Comparison of ENCODE assay signal across 7 cellular contexts in genomic region chr12:55746147-55746912, GRCh38. TPM values are rescaled to one million over a fixed set of nuclear protein-coding genes. Genes with fewer than 3 reads are reported as not detected.
DNase-seq lines count a peak whose midpoint lies in the region; ATAC-seq, FAIRE-seq and TF ChIP-seq lines count a peak whose summit lies in the region.
"Had no signal": no experiment of that assay in that cellular context is flagged by ENCODE, and none has a peak within 500 bp of the region (broad histone marks: within the 10 kb centered on the region; RNA-seq: fewer than 3 reads in every experiment).

No MANE protein-coding gene starts in this region.

- H3K27me3 ChIP-seq in astrocyte (ENCODE audit: insufficient read depth, low read length) (no peaks in the 10 kb centered on the region), ovary (no peaks in the 10 kb centered on the region)

- WGBS in ovary, 3 donors, result 29 to 38% (median 29%) methylated on average over 4 of the region's 4 CpGs

- H3K27me3 Mint-ChIP-seq in astrocyte (ENCODE audit: low read depth, unreplicated experiment), result no peaks in the 10 kb centered on the region

- TF ChIP-seq CTCF in astrocyte (IDR thresholded peaks at IDR 0.05; ENCODE audit: insufficient read depth, low read depth, low read length) (no peak), ovary (IDR thresholded peaks at IDR 0.05) (no peak)

- H3K4me2 ChIP-seq in astrocyte (ENCODE audit: low read length), result peak overlapping the region; percentile 44

- peak overlapping the region; percentile 88 for H3K27ac Mint-ChIP-seq in astrocyte (ENCODE audit: unreplicated experiment)

- no peak overlapping the region for H2AFZ ChIP-seq in astrocyte (ENCODE audit: low read depth, low read length)

- no peak overlapping the region for H3K27ac ChIP-seq in astrocyte (ENCODE audit: low read depth, low read length)
- peak overlapping the region; percentile 3 to 57 for H3K27ac ChIP-seq in ovary

- peak overlapping the region; percentile 79 for H3K4me3 Mint-ChIP-seq in astrocyte (ENCODE audit: unreplicated experiment)

- no peak overlapping the region for H3K9ac ChIP-seq in astrocyte (ENCODE audit: low read length)

- H3K36me3 ChIP-seq in astrocyte (ENCODE audit: insufficient read depth, low read length) (peaks cover 4% of the 10 kb centered on the region), ovary (no peaks in the 10 kb centered on the region)

- H3K9me3 ChIP-seq in astrocyte (ENCODE audit: insufficient read depth, low read depth, low read length), result no peaks in the 10 kb centered on the region
- no peaks in the 10 kb centered on the region for H3K9me3 ChIP-seq in ovary

- DNase-seq in NCI-H2227 treated with DMSO at 0.1 percent for 48 hours (lab: John Stamatoyannopoulos, UW) (peak; percentile 21), NCI-H2227 (lab: John Stamatoyannopoulos, UW; ENCODE audit: unreplicated experiment) (no peak), astrocyte (ENCODE audit: low read depth) (peak; percentile 34), ovary (no peak), NCI-H2196 (lab: John Stamatoyannopoulos, UW; ENCODE audit: unreplicated experiment) (no peak)

- no peak for TF ChIP-seq POLR2A in ovary (IDR thresholded peaks at IDR 0.05)

- H4K20me1 ChIP-seq in astrocyte (ENCODE audit: insufficient read depth, low read length), result peaks cover 41% of the 10 kb centered on the region

- FAIRE-seq in astrocyte (lab: Jason Lieb, UNC), result peak; percentile 37
- FAIRE-seq: A204.1 had no signal

- H3K9me3 Mint-ChIP-seq in astrocyte (ENCODE audit: unreplicated experiment), result no peaks in the 10 kb centered on the region

- TF ChIP-seq EP300 in ovary (IDR thresholded peaks at IDR 0.05), result no peak

- H3K79me2 ChIP-seq in astrocyte (ENCODE audit: insufficient read depth, low read length), result peaks cover 10% of the 10 kb centered on the region

- H3K4me1 ChIP-seq in astrocyte (ENCODE audit: insufficient read depth, low read length) (peaks cover 14% of the 10 kb centered on the region), ovary (ENCODE audit: insufficient read depth) (peaks cover 12% of the 10 kb centered on the region)

- ATAC-seq in HG03135 (IDR thresholded peaks at IDR 0.05; ENCODE audit: unreplicated experiment), result no peak

- H3K4me1 Mint-ChIP-seq in astrocyte (ENCODE audit: low read depth, unreplicated experiment), result peaks cover 19% of the 10 kb centered on the region

- H3K4me3 ChIP-seq in astrocyte (ENCODE audit: insufficient read depth, low read depth, low read length) (no peak overlapping the region), ovary (no peak overlapping the region)

- peaks cover 12% of the 10 kb centered on the region for H3K36me3 Mint-ChIP-seq in astrocyte (ENCODE audit: low read depth, unreplicated experiment)

- intact Hi-C loops in ovary (cut with DNase I), result loop anchor here in 3 of 4 donors (5.0 to 10.0 kb wide), 4 partner anchors 48 to 298 kb away; partner anchors contain the start of genes ORMDL2 (in 1 of the 3), RPS26 (in 1 of the 3) and SARNP (in 1 of the 3)

RNA-seq across cellular contexts. Expression of gene GDF11, which starts 3.4 kb away (rescaled TPM):
- total RNA-seq in astrocyte (25.3 and 28.9 TPM in 2 replicates), ovary (10 to 100 TPM in 4 of 7 donors, 1 to 10 TPM in 3; 2.2 to 27.7 (median 12.3) TPM)
- 1 to 10 TPM; 3.4 to 8.0 TPM for polyA plus RNA-seq in ovary

RNA-seq across cellular contexts. Expression of gene CD63, which starts 17.5 kb away (rescaled TPM):
- total RNA-seq in astrocyte, result 965 and 1,014 TPM in 2 replicates
- total RNA-seq in ovary, result 100 to 1,000 TPM; 406 to 954 (median 762) TPM
- 1,000 to 10,000 TPM in 1 of 2 donors, 100 to 1,000 TPM in 1; 676 to 1,943 TPM for polyA plus RNA-seq in ovary

RNA-seq across cellular contexts. Expression of gene RDH5, which starts 26.1 kb away (rescaled TPM):
- 1.4 and 2.1 TPM in 2 replicates for total RNA-seq in astrocyte
- 1 to 10 TPM; 3.7 to 8.9 (median 7.2) TPM for total RNA-seq in ovary
- polyA plus RNA-seq in ovary, result 1 to 10 TPM; 5.1 to 5.9 TPM

RNA-seq across cellular contexts. Expression of gene BLOC1S1, which starts 30.5 kb away (rescaled TPM):
- total RNA-seq in astrocyte, result 49.2 and 51.0 TPM in 2 replicates
- total RNA-seq in ovary, result 100 to 1,000 TPM in 4 of 7 donors, 10 to 100 TPM in 3; 96.0 to 143 (median 120) TPM
- 100 to 1,000 TPM; 101 to 214 TPM for polyA plus RNA-seq in ovary

RNA-seq across cellular contexts. Expression of gene ITGA7, which starts 38.6 kb away (rescaled TPM):
- total RNA-seq in astrocyte (20.4 and 26.5 TPM in 2 replicates), ovary (10 to 100 TPM in 5 of 7 donors, 1 to 10 TPM in 2; 4.9 to 69.6 (median 25.9) TPM)
- 10 to 100 TPM; 19.5 to 38.3 TPM for polyA plus RNA-seq in ovary

Comparison
In these comparisons a context has a peak if more than half of its experiments do, and no peak if none do; other contexts are left out.
1. DNase-seq: peak in NCI-H2227 treated with DMSO at 0.1 percent for 48 hours (single experiment) and astrocyte (single experiment); none in NCI-H2227 (single experiment), ovary (0 of 5) and NCI-H2196 (single experiment).